In the genomic region with DNA sequence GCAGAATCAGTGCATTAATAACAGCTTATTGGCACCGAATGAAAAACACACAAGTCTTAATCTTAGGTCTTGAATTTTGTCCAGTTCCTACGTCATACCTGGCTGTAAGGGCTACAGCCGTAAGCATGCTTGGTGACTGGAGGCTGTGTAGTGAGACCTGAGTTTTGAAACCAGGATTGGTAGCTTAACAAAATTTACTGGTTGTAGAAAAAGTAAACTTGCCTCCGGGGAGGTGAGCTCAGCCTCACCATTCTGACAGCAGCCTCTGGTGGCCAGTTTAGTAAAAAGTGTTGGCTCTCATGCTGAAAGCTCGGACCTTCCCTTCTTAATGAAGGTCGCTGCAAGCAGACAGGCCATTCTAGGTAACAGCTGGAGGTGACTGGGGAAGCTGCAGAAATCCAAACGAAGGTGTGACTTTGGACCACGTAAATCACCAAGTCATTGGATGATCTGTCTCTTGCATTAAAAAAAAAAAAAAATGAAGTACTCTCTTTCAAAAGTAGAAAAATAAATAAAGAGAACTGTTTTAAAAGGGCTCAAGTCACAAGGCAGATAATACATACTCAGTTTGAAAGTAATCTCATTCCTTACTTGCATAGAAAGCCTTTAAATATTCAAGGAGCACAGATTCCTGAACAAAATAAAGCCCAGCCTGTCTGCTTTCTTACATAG, we compare ENCODE assay signal across 8 cellular contexts. TPM values are rescaled to one million over a fixed set of nuclear protein-coding genes. Genes with fewer than 3 reads are reported as not detected.
DNase-seq lines count a peak whose midpoint lies in the region; ATAC-seq and TF ChIP-seq lines count a peak whose summit lies in the region.

No MANE protein-coding gene starts in this region.

- DNase-seq in H4 (ENCODE audit: low spot score): peak; percentile 73
- DNase-seq in globus pallidus (ENCODE audit: low spot score): peak; percentile 54
- DNase-seq in pulmonary artery endothelial cell (ENCODE audit: low read depth, low spot score): peak; percentile 24
- no peak for DNase-seq in stimulated activated CD4-positive, alpha-beta T cell treated with anti-CD3 and anti-CD28 coated beads, Interleukin-4, amount 100 ng/mL, for 4 hours
- DNase-seq in activated CD4-positive, alpha-beta T cell treated with anti-CD3 and anti-CD28 coated beads for 48 hours: no peak
- DNase-seq in GDM1 (lab: John Stamatoyannopoulos, UW): no peak

- peak; percentile 53; the same call in 1 of the 3 replicates for ATAC-seq in SK-N-SH treated with all-trans-retinoic acid at 6 μM for 48 hours
- ATAC-seq in GM21526 (IDR thresholded peaks at IDR 0.05; ENCODE audit: low FRiP score, unreplicated experiment): no peak

TF ChIP-seq in SK-N-SH treated with all-trans-retinoic acid at 6 μM for 48 hours, 23 proteins besides CTCF, POLR2A, EP300 and RAD21:
- no peak for TF ChIP-seq BACH2 (CRISPR knock-in tag; IDR thresholded peaks at IDR 0.05; ENCODE audit: borderline replicate concordance)
- no peak for TF ChIP-seq ZNF565 (CRISPR knock-in tag; conservative IDR thresholded peaks at IDR 0.05; ENCODE audit: low read depth)
- TF ChIP-seq ISL1 (CRISPR knock-in tag; IDR thresholded peaks at IDR 0.05): no peak
- no peak for TF ChIP-seq GLIS3 (CRISPR knock-in tag; IDR thresholded peaks at IDR 0.05)
- TF ChIP-seq ARNTL (CRISPR knock-in tag; IDR thresholded peaks at IDR 0.05; ENCODE audit: borderline replicate concordance, low read depth): no peak
- TF ChIP-seq, protein P1, sequence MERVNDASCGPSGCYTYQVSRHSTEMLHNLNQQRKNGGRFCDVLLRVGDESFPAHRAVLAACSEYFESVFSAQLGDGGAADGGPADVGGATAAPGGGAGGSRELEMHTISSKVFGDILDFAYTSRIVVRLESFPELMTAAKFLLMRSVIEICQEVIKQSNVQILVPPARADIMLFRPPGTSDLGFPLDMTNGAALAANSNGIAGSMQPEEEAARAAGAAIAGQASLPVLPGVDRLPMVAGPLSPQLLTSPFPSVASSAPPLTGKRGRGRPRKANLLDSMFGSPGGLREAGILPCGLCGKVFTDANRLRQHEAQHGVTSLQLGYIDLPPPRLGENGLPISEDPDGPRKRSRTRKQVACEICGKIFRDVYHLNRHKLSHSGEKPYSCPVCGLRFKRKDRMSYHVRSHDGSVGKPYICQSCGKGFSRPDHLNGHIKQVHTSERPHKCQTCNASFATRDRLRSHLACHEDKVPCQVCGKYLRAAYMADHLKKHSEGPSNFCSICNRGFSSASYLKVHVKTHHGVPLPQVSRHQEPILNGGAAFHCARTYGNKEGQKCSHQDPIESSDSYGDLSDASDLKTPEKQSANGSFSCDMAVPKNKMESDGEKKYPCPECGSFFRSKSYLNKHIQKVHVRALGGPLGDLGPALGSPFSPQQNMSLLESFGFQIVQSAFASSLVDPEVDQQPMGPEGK (CRISPR knock-in tag; IDR thresholded peaks at IDR 0.05; ENCODE audit: borderline replicate concordance): no peak
- TF ChIP-seq, protein P2, sequence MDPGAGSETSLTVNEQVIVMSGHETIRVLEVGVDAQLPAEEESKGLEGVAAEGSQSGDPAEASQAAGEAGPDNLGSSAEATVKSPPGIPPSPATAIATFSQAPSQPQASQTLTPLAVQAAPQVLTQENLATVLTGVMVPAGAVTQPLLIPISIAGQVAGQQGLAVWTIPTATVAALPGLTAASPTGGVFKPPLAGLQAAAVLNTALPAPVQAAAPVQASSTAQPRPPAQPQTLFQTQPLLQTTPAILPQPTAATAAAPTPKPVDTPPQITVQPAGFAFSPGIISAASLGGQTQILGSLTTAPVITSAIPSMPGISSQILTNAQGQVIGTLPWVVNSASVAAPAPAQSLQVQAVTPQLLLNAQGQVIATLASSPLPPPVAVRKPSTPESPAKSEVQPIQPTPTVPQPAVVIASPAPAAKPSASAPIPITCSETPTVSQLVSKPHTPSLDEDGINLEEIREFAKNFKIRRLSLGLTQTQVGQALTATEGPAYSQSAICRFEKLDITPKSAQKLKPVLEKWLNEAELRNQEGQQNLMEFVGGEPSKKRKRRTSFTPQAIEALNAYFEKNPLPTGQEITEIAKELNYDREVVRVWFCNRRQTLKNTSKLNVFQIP (CRISPR knock-in tag; IDR thresholded peaks at IDR 0.05; ENCODE audit: borderline replicate concordance, low read depth): no peak
- no peak for TF ChIP-seq ZNF70 (CRISPR knock-in tag; IDR thresholded peaks at IDR 0.05)
- no peak for TF ChIP-seq ZFP3 (CRISPR knock-in tag; IDR thresholded peaks at IDR 0.05)
- TF ChIP-seq SNAI2 (CRISPR knock-in tag; IDR thresholded peaks at IDR 0.05): no peak
- no peak for TF ChIP-seq CSDC2 (CRISPR knock-in tag; IDR thresholded peaks at IDR 0.05)
- TF ChIP-seq ESRRG (CRISPR knock-in tag; IDR thresholded peaks at IDR 0.05): no peak
- TF ChIP-seq, protein P3, sequence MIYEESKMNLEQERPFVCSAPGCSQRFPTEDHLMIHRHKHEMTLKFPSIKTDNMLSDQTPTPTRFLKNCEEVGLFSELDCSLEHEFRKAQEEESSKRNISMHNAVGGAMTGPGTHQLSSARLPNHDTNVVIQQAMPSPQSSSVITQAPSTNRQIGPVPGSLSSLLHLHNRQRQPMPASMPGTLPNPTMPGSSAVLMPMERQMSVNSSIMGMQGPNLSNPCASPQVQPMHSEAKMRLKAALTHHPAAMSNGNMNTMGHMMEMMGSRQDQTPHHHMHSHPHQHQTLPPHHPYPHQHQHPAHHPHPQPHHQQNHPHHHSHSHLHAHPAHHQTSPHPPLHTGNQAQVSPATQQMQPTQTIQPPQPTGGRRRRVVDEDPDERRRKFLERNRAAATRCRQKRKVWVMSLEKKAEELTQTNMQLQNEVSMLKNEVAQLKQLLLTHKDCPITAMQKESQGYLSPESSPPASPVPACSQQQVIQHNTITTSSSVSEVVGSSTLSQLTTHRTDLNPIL (CRISPR knock-in tag; IDR thresholded peaks at IDR 0.05; ENCODE audit: low read depth): no peak
- no peak for TF ChIP-seq RARB (CRISPR knock-in tag; IDR thresholded peaks at IDR 0.05)
- no peak for TF ChIP-seq TOX (CRISPR knock-in tag; IDR thresholded peaks at IDR 0.05; ENCODE audit: borderline replicate concordance)
- no peak for TF ChIP-seq TCF4 (CRISPR knock-in tag; IDR thresholded peaks at IDR 0.05; ENCODE audit: borderline replicate concordance)
- TF ChIP-seq, protein P4, sequence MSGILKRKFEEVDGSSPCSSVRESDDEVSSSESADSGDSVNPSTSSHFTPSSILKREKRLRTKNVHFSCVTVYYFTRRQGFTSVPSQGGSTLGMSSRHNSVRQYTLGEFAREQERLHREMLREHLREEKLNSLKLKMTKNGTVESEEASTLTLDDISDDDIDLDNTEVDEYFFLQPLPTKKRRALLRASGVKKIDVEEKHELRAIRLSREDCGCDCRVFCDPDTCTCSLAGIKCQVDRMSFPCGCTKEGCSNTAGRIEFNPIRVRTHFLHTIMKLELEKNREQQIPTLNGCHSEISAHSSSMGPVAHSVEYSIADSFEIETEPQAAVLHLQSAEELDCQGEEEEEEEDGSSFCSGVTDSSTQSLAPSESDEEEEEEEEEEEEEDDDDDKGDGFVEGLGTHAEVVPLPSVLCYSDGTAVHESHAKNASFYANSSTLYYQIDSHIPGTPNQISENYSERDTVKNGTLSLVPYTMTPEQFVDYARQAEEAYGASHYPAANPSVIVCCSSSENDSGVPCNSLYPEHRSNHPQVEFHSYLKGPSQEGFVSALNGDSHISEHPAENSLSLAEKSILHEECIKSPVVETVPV (CRISPR knock-in tag; IDR thresholded peaks at IDR 0.05): no peak

RNA-seq across cellular contexts. Expression of a gene that starts 48.8 kb away (rescaled TPM):
- total RNA-seq in H4 (2014; rRNA removed; shearing (Covaris generic)): 26.0 and 31.7 TPM in 2 replicates
- 12.9 and 15.6 TPM in 2 replicates for total RNA-seq in pulmonary artery endothelial cell

Comparison
In these comparisons a context has a peak if more than half of its experiments do, and no peak if none do; other contexts are left out.
1. DNase-seq: peak in H4 (single experiment), globus pallidus (single experiment) and pulmonary artery endothelial cell (single experiment); none in stimulated activated CD4-positive, alpha-beta T cell treated with anti-CD3 and anti-CD28 coated beads, Interleukin-4, amount 100 ng/mL, for 4 hours (0 of 2), activated CD4-positive, alpha-beta T cell treated with anti-CD3 and anti-CD28 coated beads for 48 hours (single experiment) and GDM1 (single experiment).